In the genomic region with DNA sequence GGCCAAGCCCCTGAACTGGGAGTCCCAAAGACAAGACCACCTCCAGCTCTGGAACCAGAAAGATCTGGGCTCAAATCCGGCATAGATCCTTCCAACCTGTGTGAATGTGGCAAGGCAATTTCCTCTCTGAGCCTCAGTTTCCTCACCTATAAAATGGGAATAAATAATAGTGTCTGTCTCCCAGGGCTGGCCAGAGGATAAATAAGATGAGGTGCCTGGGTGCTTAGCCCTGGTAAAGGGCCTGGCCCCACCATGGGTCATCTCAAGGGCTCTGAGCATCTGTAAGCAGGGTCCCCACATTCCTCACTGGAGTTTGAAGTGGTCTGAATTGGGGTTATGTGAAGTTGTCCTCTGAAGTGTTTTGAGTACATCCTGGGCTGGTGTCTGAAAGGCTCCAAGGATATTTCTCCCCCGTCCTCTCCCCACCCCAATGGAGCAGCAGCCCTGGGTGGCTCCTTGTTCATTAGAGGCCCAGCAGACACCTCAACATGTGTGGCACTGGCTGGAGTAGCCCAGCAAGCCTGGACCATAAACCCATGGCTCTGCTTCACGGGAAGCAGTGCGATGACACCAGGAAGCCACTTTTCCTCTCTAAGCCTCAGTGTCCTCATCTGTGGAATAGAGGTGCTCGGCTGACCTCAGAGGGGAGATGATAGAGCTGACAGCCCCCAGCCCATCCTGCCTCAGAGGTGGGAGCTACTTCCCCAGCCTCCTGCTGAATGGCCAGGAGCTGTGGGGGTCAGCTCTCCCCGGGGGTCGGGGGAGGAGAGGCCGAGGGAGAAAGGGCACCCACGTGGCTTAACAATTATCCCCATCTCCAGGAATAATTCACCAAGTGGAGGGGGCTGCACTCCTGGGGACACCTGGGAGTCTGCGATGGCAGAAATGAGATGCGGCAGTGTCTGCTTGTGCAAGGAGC, we compare ENCODE assay signal across 24 cellular contexts. TPM values are rescaled to one million over a fixed set of nuclear protein-coding genes. Genes with fewer than 3 reads are reported as not detected.
DNase-seq lines count a peak whose midpoint lies in the region; ATAC-seq, FAIRE-seq and TF ChIP-seq lines count a peak whose summit lies in the region.
"Had no signal": no experiment of that assay in that cellular context is flagged by ENCODE, and none has a peak within 500 bp of the region (broad histone marks: within the 10 kb centered on the region; RNA-seq: fewer than 3 reads in every experiment).

No MANE protein-coding gene starts in this region.

- no peaks in the 10 kb centered on the region for H3K36me3 Mint-ChIP-seq in WTC11
- H3K36me3 Mint-ChIP-seq: CD8-positive, alpha-beta memory T cell had no signal

- H3K36me3 ChIP-seq in K562 (ENCODE audit: control insufficient read depth, insufficient read depth, low read length) (no peaks in the 10 kb centered on the region), HepG2 (replicated peaks in 1 of 2; ENCODE audit: control insufficient read depth in 1 of 2, insufficient read depth in 2 of 2, low read length in 2 of 2) (peaks cover 36 to 37% of the 10 kb centered on the region in 2 experiments), neuronal stem cell (replicated peaks in 1 of 2; ENCODE audit: control insufficient read depth in 2 of 2, insufficient read depth in 2 of 2, low read length in 2 of 2) (peaks cover 0 to 2% of the 10 kb centered on the region in 2 donors)

- no peak for FAIRE-seq in K562 (lab: Jason Lieb, UNC)
- no peak for FAIRE-seq in HepG2 (lab: Jason Lieb, UNC)
- FAIRE-seq: D721Med, GM12891, GM18507 had no signal

- H3K27ac ChIP-seq in K562 (ENCODE audit: extremely low read depth, low read depth, low read length) (no peak overlapping the region), HepG2 (ENCODE audit: extremely low read length, insufficient read depth, low read length) (peak overlapping the region; percentile 68), neuronal stem cell (replicated peaks; ENCODE audit: low read length) (no peak overlapping the region)
- H3K27ac ChIP-seq: KMS-11 had no signal

- peak overlapping the region; percentile 27 for H3K18ac ChIP-seq in neuronal stem cell (ENCODE audit: low read length)

- CTCF ChIA-PET in K562 (lab: Yijun Ruan, JAX; ENCODE audit: low intra/inter-chr PET ratio) (no interaction called here), HepG2 (lab: Yijun Ruan, JAX; ENCODE audit: low intra/inter-chr PET ratio, low total read pairs) (no interaction called here), WTC11 (lab: Charles Lee) (no interaction called here)

- no peaks in the 10 kb centered on the region for H3K79me1 ChIP-seq in neuronal stem cell (ENCODE audit: low read depth, low read length)

- in situ Hi-C loops in K562 (cut with MboI) (no loop called here), HepG2 (cut with HindIII; ENCODE audit: extremely low pct_ligation_motif_present, low pct_unique_long_range_greater_than_20kb) (no loop called here)

- no peak for TF ChIP-seq RAD21 in K562 (CRISPR knock-in tag; conservative IDR thresholded peaks at IDR 0.05 in 1 of 2, IDR thresholded peaks at IDR 0.05 in 1 of 2)
- no peak for TF ChIP-seq RAD21 in HepG2 (CRISPR knock-in tag; IDR thresholded peaks at IDR 0.05)

- H3K4me1 ChIP-seq in K562 (replicated peaks in 1 of 2; ENCODE audit: control insufficient read depth in 2 of 2, insufficient read depth in 2 of 2, low read length in 2 of 2), result peaks cover 12 to 21% of the 10 kb centered on the region in 2 experiments
- peaks cover 86% of the 10 kb centered on the region for H3K4me1 ChIP-seq in HepG2 (ENCODE audit: insufficient read depth, low read length)
- H3K4me1 ChIP-seq in neuronal stem cell (ENCODE audit: control insufficient read depth in 2 of 2, insufficient read depth in 1 of 2, low read depth in 1 of 2, low read length in 2 of 2), result no peaks in the 10 kb centered on the region

- H3K4me1 Mint-ChIP-seq in WTC11, result no peaks in the 10 kb centered on the region
- H3K4me1 Mint-ChIP-seq: CD8-positive, alpha-beta memory T cell had no signal

- H2AK5ac ChIP-seq in neuronal stem cell (ENCODE audit: low read depth, low read length), result peak overlapping the region; percentile 57

- ATAC-seq in K562 (no peak), HepG2 (no peak), HG02981 (IDR thresholded peaks at IDR 0.05; ENCODE audit: unreplicated experiment) (no peak), WTC11 (no peak), Right ventricle myocardium superior (ENCODE audit: poor library complexity) (no peak)

- H3K4me3 ChIP-seq in K562 (no peak overlapping the region), HepG2 (replicated peaks in 1 of 3; ENCODE audit: insufficient read depth in 1 of 3, low read depth in 2 of 3, low read length in 3 of 3) (peak overlapping the region; percentile 74 to 87 (median 84)), neuronal stem cell (ENCODE audit: low read length in 2 of 2) (no peak overlapping the region)

- H3K14ac ChIP-seq in neuronal stem cell (ENCODE audit: low read length), result no peak overlapping the region

- H3K79me2 ChIP-seq in K562 (ENCODE audit: control insufficient read depth, insufficient read depth, low read length) (no peaks in the 10 kb centered on the region), HepG2 (ENCODE audit: insufficient read depth, low read length) (peaks cover 68% of the 10 kb centered on the region)

- no peak overlapping the region for H2BK120ac ChIP-seq in neuronal stem cell (ENCODE audit: low read depth, low read length)

- H2AFZ ChIP-seq in K562 (ENCODE audit: low read depth, low read length) (no peak overlapping the region), HepG2 (ENCODE audit: low read length) (no peak overlapping the region), neuronal stem cell (ENCODE audit: low read length) (no peak overlapping the region)

- no peak for TF ChIP-seq EP300 in K562 (IDR thresholded peaks at IDR 0.05; ENCODE audit: low read length)
- no peak for TF ChIP-seq EP300 in HepG2 (IDR thresholded peaks at IDR 0.05; ENCODE audit: low read depth in 2 of 2, low read length in 2 of 2)
- TF ChIP-seq EP300 in HepG2 (CRISPR knock-in tag; IDR thresholded peaks at IDR 0.05; ENCODE audit: borderline replicate concordance), result no peak

- no peak overlapping the region for H3K23ac ChIP-seq in neuronal stem cell (ENCODE audit: low read depth, low read length, poor library complexity)

- intact Hi-C loops in K562 (cut with micrococcal nuclease) (no loop called here), HepG2 (cut with micrococcal nuclease; ENCODE audit: unreplicated experiment) (loop anchor here (1.0 kb wide), 1 partner anchor 16 kb away; no protein-coding TSS in a partner anchor), Right ventricle myocardium superior (cut with DNase I) (no loop called here)

- H3K4me3 Mint-ChIP-seq in WTC11, result no peak overlapping the region
- H3K4me3 Mint-ChIP-seq: CD8-positive, alpha-beta memory T cell had no signal

- H3K9ac ChIP-seq in K562 (ENCODE audit: insufficient read depth in 1 of 2, low read depth in 2 of 2, low read length in 2 of 2) (no peak overlapping the region), HepG2 (ENCODE audit: insufficient read depth, low read depth, low read length) (peak overlapping the region; percentile 80), neuronal stem cell (ENCODE audit: low read depth, low read length, poor library complexity) (no peak overlapping the region)
- H3K9ac ChIP-seq: KMS-11, SK-N-SH had no signal

- peak overlapping the region; percentile 19 for H2BK5ac ChIP-seq in neuronal stem cell (ENCODE audit: low read length)

- BruUV-seq in K562 (replicated peaks; lab: Mats Ljungman, UMichigan) (no TSS peak), HepG2 (replicated peaks; lab: Mats Ljungman, UMichigan) (no TSS peak)

- no peak overlapping the region for H4K91ac ChIP-seq in neuronal stem cell (ENCODE audit: low read depth, low read length, poor library complexity)

- no peaks in the 10 kb centered on the region for H3K9me1 ChIP-seq in K562 (ENCODE audit: control insufficient read depth, insufficient read depth, low read length)

- no peak overlapping the region for H3K4me2 ChIP-seq in K562 (ENCODE audit: insufficient read depth, low read length)
- peak overlapping the region; percentile 91 for H3K4me2 ChIP-seq in HepG2 (ENCODE audit: low read depth, low read length)
- no peak overlapping the region for H3K4me2 ChIP-seq in neuronal stem cell (ENCODE audit: insufficient read depth, low read length, poor library complexity, severe bottlenecking)
- H3K4me2 ChIP-seq: KMS-11, SK-N-SH had no signal

- no peak for DNase-seq in K562 (ENCODE audit: extremely low read depth in 1 of 4, low spot score in 3 of 4)
- no peak for DNase-seq in HepG2 (ENCODE audit: low spot score)
- DNase-seq in neuronal stem cell (ENCODE audit: low spot score), result no peak
- DNase-seq in WTC11 (ENCODE audit: low spot score), result no peak
- DNase-seq in activated T-cell treated with anti-CD3 and anti-CD28 coated beads, Interleukin-2, amount 50 U/mL, for 1 hour, result no peak
- no peak for DNase-seq in Right ventricle myocardium superior
- DNase-seq: C1 segment of cervical spinal cord; CD8-positive, alpha-beta memory T cell; MV-4-11; NCI-H1694 treated with DMSO at 0.1 percent for 48 hours; NCI-H2107; NCI-H226; NCI-H524; NCI-H82; OCI-M1; SHP77 treated with DMSO at 0.1 percent for 48 hours had no signal

- H4K20me1 ChIP-seq in K562 (replicated peaks; ENCODE audit: control insufficient read depth, insufficient read depth, low read length) (no peaks in the 10 kb centered on the region; the same call in 1 of the 2 replicates), HepG2 (ENCODE audit: insufficient read depth, low read length) (peaks cover 17% of the 10 kb centered on the region; the same call in 1 of the 2 replicates)

- H2BK12ac ChIP-seq in neuronal stem cell (ENCODE audit: low read length), result no peak overlapping the region

- no peaks in the 10 kb centered on the region for H3K27me3 Mint-ChIP-seq in WTC11 (ENCODE audit: low read depth)

- TF ChIP-seq POLR2A in K562 (conservative IDR thresholded peaks at IDR 0.05) (no peak), HepG2 (IDR thresholded peaks at IDR 0.05; ENCODE audit: insufficient read depth in 1 of 2, low read depth in 2 of 2, low read length in 2 of 2) (no peak; a peak in 1 of 4 replicates)

- 21% methylated on average over 10 of the region's 11 CpGs for WGBS in K562 (ENCODE audit: insufficient coverage, low coverage, missing lambda C conversion rate)
- 42% methylated on average over 11 of the region's 11 CpGs for WGBS in HepG2 (ENCODE audit: low lambda C conversion rate)
- WGBS in neuronal stem cell (ENCODE audit: extremely low coverage in 2 of 2, insufficient read length in 2 of 2, insufficient replicate concordance in 1 of 2), 2 donors, result no CpG with 5 or more reads among the region's 11 CpGs

- H3K9me3 ChIP-seq in K562 (replicated peaks; ENCODE audit: control insufficient read depth, insufficient read depth, low read depth, low read length) (no peaks in the 10 kb centered on the region), HepG2 (ENCODE audit: low read length) (no peaks in the 10 kb centered on the region), neuronal stem cell (replicated peaks in 1 of 2; ENCODE audit: control insufficient read depth in 2 of 2, insufficient read depth in 1 of 2, low read depth in 1 of 2, low read length in 2 of 2) (peaks cover 0 to 5% of the 10 kb centered on the region in 2 donors)
- H3K9me3 ChIP-seq: SK-N-SH had no signal

- H3K4ac ChIP-seq in neuronal stem cell (ENCODE audit: low read length), result no peak overlapping the region

- peaks cover 7% of the 10 kb centered on the region for H3K9me3 Mint-ChIP-seq in WTC11
- H3K9me3 Mint-ChIP-seq: CD8-positive, alpha-beta memory T cell had no signal

- H2BK15ac ChIP-seq in neuronal stem cell (ENCODE audit: low read length), result no peak overlapping the region

- peaks cover 0 to 32% of the 10 kb centered on the region in 2 experiments; a peak in 3 of 5 replicates for H3K27me3 ChIP-seq in K562 (ENCODE audit: control insufficient read depth in 2 of 2, insufficient read depth in 2 of 2, low read length in 2 of 2)
- H3K27me3 ChIP-seq in HepG2 (ENCODE audit: control insufficient read depth in 1 of 2, insufficient read depth in 2 of 2, low read length in 2 of 2), result no peaks in the 10 kb centered on the region; a peak in 1 of 5 replicates
- peaks cover 0 to 29% (median 0%) of the 10 kb centered on the region in 3 experiments for H3K27me3 ChIP-seq in neuronal stem cell (ENCODE audit: control insufficient read depth in 3 of 3, insufficient read depth in 3 of 3, low read depth in 1 of 3, low read length in 3 of 3)

- no peak for TF ChIP-seq CTCF in K562 (IDR thresholded peaks at IDR 0.05 in 2 of 3, conservative IDR thresholded peaks at IDR 0.05 in 1 of 3; ENCODE audit: insufficient read depth in 2 of 3, low read depth in 1 of 3, low read length in 3 of 3)
- TF ChIP-seq CTCF in HepG2 (CRISPR knock-in tag; IDR thresholded peaks at IDR 0.05), result no peak
- no peak for TF ChIP-seq CTCF in WTC11 (IDR thresholded peaks at IDR 0.05)

- POLR2A ChIA-PET in K562 (lab: Yijun Ruan, JAX) (interaction anchor here (0.7 kb wide), 1 partner anchor 496 kb away, joined by 4 read pairs; no protein-coding TSS in a partner anchor), HepG2 (lab: Yijun Ruan, JAX) (interaction anchor here (0.8 to 3.5 kb wide), 10 partner anchors 9 to 102 kb away, joined by 3 to 100 read pairs (median 14); no protein-coding TSS in a partner anchor), WTC11 (lab: Charles Lee) (no interaction called here)

- H3K27ac Mint-ChIP-seq in WTC11, result no peak overlapping the region

- H4K8ac ChIP-seq in neuronal stem cell (ENCODE audit: low read depth, low read length), result no peak overlapping the region

RNA-seq across cellular contexts. Expression of a gene that starts 48.0 kb away (rescaled TPM):
- 0.09 TPM in 1 of 2 replicates, not detected in the other for total RNA-seq in K562 (2011; cell fraction: chromatin; rRNA removed; ENCODE audit: low replicate concordance)
- under 0.01 TPM in 1 of 2 replicates, not detected in the other for total RNA-seq in K562 (2011; cell fraction: nucleolus; rRNA removed)
- not detected in 2 replicates for total RNA-seq in K562 (2011; cell fraction: nucleoplasm; rRNA removed)
- total RNA-seq in K562 (2014; rRNA removed), result not detected in 2 replicates
- total RNA-seq in K562 (2014; rRNA removed; fragmentation: Illumina TruSeq; extraction: Trizol), result not detected in 2 replicates
- not detected in 2 replicates for total RNA-seq in K562 (2015; rRNA removed; fragmentation: Illumina TruSeq; extraction: Trizol)
- total RNA-seq in K562 (2021), result 0.11 and 0.16 TPM in 2 replicates
- polyA plus RNA-seq in K562 (2011; rRNA removed), result not detected in 2 replicates
- not detected in 2 replicates for polyA plus RNA-seq in K562 (2011; cell fraction: cytosol; rRNA removed)
- not detected in 2 replicates for polyA plus RNA-seq in K562 (2011; cell fraction: nucleus; rRNA removed)
- 0.03 and 2.3 TPM in 2 replicates for polyA plus RNA-seq in K562 (2012)
- 0.03 TPM in 1 of 2 replicates, not detected in the other for polyA plus RNA-seq in K562 (2014; fragmentation: Illumina TruSeq; extraction: Trizol)
- under 1 TPM in 1 of 2 experiments, not detected in 1; 0.06 TPM for polyA plus RNA-seq in K562 (2014; fragmentation: Nextera tagmentation; extraction: Ambion mirVana)
- 0.27 TPM in 1 of 2 replicates, not detected in the other for polyA plus RNA-seq in K562 (2014; rRNA removed)
- not detected in 2 replicates for polyA minus RNA-seq in K562 (2011; rRNA and poly(A)+ RNA removed)
- 0.46 TPM in 1 of 2 replicates, not detected in the other for polyA minus RNA-seq in K562 (2011; cell fraction: cytosol; rRNA and poly(A)+ RNA removed)
- polyA minus RNA-seq in K562 (2011; cell fraction: nucleus; rRNA and poly(A)+ RNA removed), result not detected in 2 replicates
- 169 and 190 TPM in 2 replicates for total RNA-seq in HepG2 (2016; rRNA removed; fragmentation: Illumina TruSeq; extraction: Trizol)
- 29.0 and 32.3 TPM in 2 replicates for total RNA-seq in HepG2 (2016; cell fraction: cytosol; rRNA removed; fragmentation: Illumina TruSeq; extraction: Trizol; ENCODE audit: low read depth)
- 151 and 173 TPM in 2 replicates for total RNA-seq in HepG2 (2016; cell fraction: insoluble cytoplasmic fraction; rRNA removed; fragmentation: Illumina TruSeq; extraction: Trizol)
- 112 and 124 TPM in 2 replicates for total RNA-seq in HepG2 (2016; cell fraction: membrane; rRNA removed; fragmentation: Illumina TruSeq; extraction: Trizol)
- total RNA-seq in HepG2 (2016; cell fraction: nucleus; rRNA removed; fragmentation: Illumina TruSeq; extraction: Trizol), result 102 and 116 TPM in 2 replicates
- 80.9 and 112 TPM in 2 replicates for polyA plus RNA-seq in HepG2 (2011; rRNA removed)
- polyA plus RNA-seq in HepG2 (2011; cell fraction: cytosol; rRNA removed), result 42.6 and 51.4 TPM in 2 replicates
- 155 and 166 TPM in 2 replicates for polyA plus RNA-seq in HepG2 (2011; cell fraction: nucleus; rRNA removed)
- polyA plus RNA-seq in HepG2 (2012), result 118 and 127 TPM in 2 replicates
- 15.4 and 16.4 TPM in 2 replicates for polyA plus RNA-seq in HepG2 (2016; cell fraction: cytosol; fragmentation: Illumina TruSeq; extraction: Trizol; ENCODE audit: low read depth)
- 119 and 153 TPM in 2 replicates for polyA plus RNA-seq in HepG2 (2016; cell fraction: insoluble cytoplasmic fraction; fragmentation: Illumina TruSeq; extraction: Trizol; ENCODE audit: low read depth)
- polyA plus RNA-seq in HepG2 (2016; cell fraction: membrane; fragmentation: Illumina TruSeq; extraction: Trizol; ENCODE audit: low read depth), result 46.6 and 47.5 TPM in 2 replicates
- 182 and 192 TPM in 2 replicates for polyA plus RNA-seq in HepG2 (2016; cell fraction: nucleus; fragmentation: Illumina TruSeq; extraction: Trizol; ENCODE audit: insufficient read depth, low read depth)
- polyA minus RNA-seq in HepG2 (2011; rRNA and poly(A)+ RNA removed; ENCODE audit: low replicate concordance), result 4.8 and 366 TPM in 2 replicates
- 84.1 and 95.5 TPM in 2 replicates for polyA minus RNA-seq in HepG2 (2011; cell fraction: cytosol; rRNA and poly(A)+ RNA removed)
- polyA minus RNA-seq in HepG2 (2011; cell fraction: nucleus; rRNA and poly(A)+ RNA removed), result 74.7 and 93.0 TPM in 2 replicates
- 0.04 TPM for polyA plus RNA-seq in neuronal stem cell (2013, experiment 1 of 2)
- polyA plus RNA-seq in neuronal stem cell (2013, experiment 2 of 2), result 0.03 TPM
- total RNA-seq in WTC11 (2021), result 0.15 to 0.37 TPM (median 0.21 TPM) in 3 replicates
- not detected for total RNA-seq in Right ventricle myocardium superior
- total RNA-seq: CD8-positive, alpha-beta memory T cell; H4; RPMI7951 had no signal
- polyA plus RNA-seq: CD8-positive, alpha-beta memory T cell; SK-N-SH had no signal

Comparison
In these comparisons a context has a peak if more than half of its experiments do, and no peak if none do; other contexts are left out.
1. H3K4me3 ChIP-seq: peak in HepG2 (3 of 3); none in K562 (single experiment) and neuronal stem cell (0 of 2).
2. RNA of a gene that starts 48.0 kb away (total RNA-seq): 29.0 to 190 TPM in HepG2; 0.15 to 0.37 TPM in WTC11, under 0.01 to 0.16 TPM in K562 and not detected in Right ventricle myocardium superior (single experiment); every median in the first group is over 10 times any median in the second.